Comparison of ENCODE assay signal across 17 cellular contexts in genomic region chr1:54302549-54302948, GRCh38.
A peak's percentile ranks its signal among the peaks of the same experiment; 100 is the strongest.
DNase-seq lines count a peak whose midpoint lies in the region; ATAC-seq and TF ChIP-seq lines count a peak whose summit lies in the region.
"Had no signal": no experiment of that assay in that cellular context is flagged by ENCODE, and none has a peak within 500 bp of the region (broad histone marks: within the 10 kb centered on the region; RNA-seq: fewer than 3 reads in every experiment).

No MANE protein-coding gene starts in this region.

- CTCF ChIA-PET in activated naive CD4-positive, alpha-beta T cell treated with anti-CD3 and anti-CD28 coated beads, Interleukin-2, amount 10 ng/mL, durations not matched to agents 7 days and 5 days (lab: Charles Lee), result no interaction called here

- H3K36me3 ChIP-seq in transverse colon, result no peaks in the 10 kb centered on the region
- H3K36me3 ChIP-seq: MG63 had no signal

- DNase-seq in activated naive CD4-positive, alpha-beta T cell treated with anti-CD3 and anti-CD28 coated beads, Interleukin-2, amount 10 ng/mL, durations not matched to agents 7 days and 5 days, result no peak
- no peak for DNase-seq in activated naive CD8-positive, alpha-beta T cell treated with anti-CD3 and anti-CD28 coated beads, Interleukin-2, amount 10 ng/mL, durations not matched to agents 7 days and 5 days
- peak in 3 of 10 donors; percentile 26 to 54 (median 46) for DNase-seq in naive thymus-derived CD8-positive, alpha-beta T cell
- no peak for DNase-seq in stimulated activated naive CD8-positive, alpha-beta T cell treated with anti-CD3 and anti-CD28 coated beads, Interleukin-15, amount 100 ng/mL, for 72 hours
- DNase-seq in NAMALWA (ENCODE audit: low spot score) (no peak), transverse colon (no peak)
- DNase-seq in central memory CD4-positive, alpha-beta T cell, result no peak
- DNase-seq: 8988T, C1 segment of cervical spinal cord, DMS53, GDM1, MG63, NCI-H1048, NCI-H1930, PC-3, Right ventricle myocardium superior had no signal

- no peaks in the 10 kb centered on the region for H3K27me3 Mint-ChIP-seq in activated naive CD4-positive, alpha-beta T cell treated with anti-CD3 and anti-CD28 coated beads, Interleukin-2, amount 50 U/mL, for 24 hours
- no peaks in the 10 kb centered on the region for H3K27me3 Mint-ChIP-seq in activated naive CD4-positive, alpha-beta T cell treated with anti-CD3 and anti-CD28 coated beads, Interleukin-2, amount 10 ng/mL, durations not matched to agents 7 days and 5 days
- no peaks in the 10 kb centered on the region for H3K27me3 Mint-ChIP-seq in activated naive CD8-positive, alpha-beta T cell treated with anti-CD3 and anti-CD28 coated beads, Interleukin-2, amount 10 ng/mL, durations not matched to agents 7 days and 5 days
- H3K27me3 Mint-ChIP-seq in naive thymus-derived CD8-positive, alpha-beta T cell, result no peaks in the 10 kb centered on the region
- H3K27me3 Mint-ChIP-seq in stimulated activated naive CD8-positive, alpha-beta T cell treated with anti-CD3 and anti-CD28 coated beads, Interleukin-15, amount 100 ng/mL, for 72 hours, result no peaks in the 10 kb centered on the region

- peak overlapping the region; percentile 65 for H3K27ac Mint-ChIP-seq in activated naive CD4-positive, alpha-beta T cell treated with anti-CD3 and anti-CD28 coated beads, Interleukin-2, amount 50 U/mL, for 24 hours
- no peak overlapping the region for H3K27ac Mint-ChIP-seq in activated naive CD4-positive, alpha-beta T cell treated with anti-CD3 and anti-CD28 coated beads, Interleukin-2, amount 10 ng/mL, durations not matched to agents 7 days and 5 days
- H3K27ac Mint-ChIP-seq in activated naive CD8-positive, alpha-beta T cell treated with anti-CD3 and anti-CD28 coated beads, Interleukin-2, amount 10 ng/mL, durations not matched to agents 7 days and 5 days, result no peak overlapping the region
- peak overlapping the region; percentile 58 to 98 (median 90) for H3K27ac Mint-ChIP-seq in naive thymus-derived CD8-positive, alpha-beta T cell
- peak overlapping the region; percentile 57 to 74 for H3K27ac Mint-ChIP-seq in stimulated activated naive CD8-positive, alpha-beta T cell treated with anti-CD3 and anti-CD28 coated beads, Interleukin-15, amount 100 ng/mL, for 72 hours

- no peaks in the 10 kb centered on the region for H3K9me3 Mint-ChIP-seq in activated naive CD4-positive, alpha-beta T cell treated with anti-CD3 and anti-CD28 coated beads, Interleukin-2, amount 50 U/mL, for 24 hours
- no peaks in the 10 kb centered on the region for H3K9me3 Mint-ChIP-seq in activated naive CD4-positive, alpha-beta T cell treated with anti-CD3 and anti-CD28 coated beads, Interleukin-2, amount 10 ng/mL, durations not matched to agents 7 days and 5 days
- H3K9me3 Mint-ChIP-seq in activated naive CD8-positive, alpha-beta T cell treated with anti-CD3 and anti-CD28 coated beads, Interleukin-2, amount 10 ng/mL, durations not matched to agents 7 days and 5 days, result no peaks in the 10 kb centered on the region
- H3K9me3 Mint-ChIP-seq in naive thymus-derived CD8-positive, alpha-beta T cell, result no peaks in the 10 kb centered on the region
- peaks cover 0 to 5% of the 10 kb centered on the region in 2 donors for H3K9me3 Mint-ChIP-seq in stimulated activated naive CD8-positive, alpha-beta T cell treated with anti-CD3 and anti-CD28 coated beads, Interleukin-15, amount 100 ng/mL, for 72 hours

- TF ChIP-seq CTCF in transverse colon (IDR thresholded peaks at IDR 0.05), result no peak

- H3K36me3 Mint-ChIP-seq in activated naive CD4-positive, alpha-beta T cell treated with anti-CD3 and anti-CD28 coated beads, Interleukin-2, amount 50 U/mL, for 24 hours, result peaks cover 2% of the 10 kb centered on the region
- H3K36me3 Mint-ChIP-seq in activated naive CD4-positive, alpha-beta T cell treated with anti-CD3 and anti-CD28 coated beads, Interleukin-2, amount 10 ng/mL, durations not matched to agents 7 days and 5 days, result peaks cover 5% of the 10 kb centered on the region
- H3K36me3 Mint-ChIP-seq in activated naive CD8-positive, alpha-beta T cell treated with anti-CD3 and anti-CD28 coated beads, Interleukin-2, amount 10 ng/mL, durations not matched to agents 7 days and 5 days, result peaks cover 8% of the 10 kb centered on the region
- no peaks in the 10 kb centered on the region for H3K36me3 Mint-ChIP-seq in naive thymus-derived CD8-positive, alpha-beta T cell

- in situ Hi-C loops in transverse colon (cut with MboI; ENCODE audit: low pct_ligation_motif_present in 1 of 4, low pct_unique_long_range_greater_than_20kb in 1 of 4, low sequenced_read_pairs in 3 of 4), result no loop called here

- no peaks in the 10 kb centered on the region for H3K27me3 ChIP-seq in transverse colon
- H3K27me3 ChIP-seq: MG63 had no signal

- WGBS in transverse colon (ENCODE audit: low coverage in 1 of 2), 2 donors, result 96 to 100% methylated on average over 2 to 5 of the region's 5 CpGs

- intact Hi-C loops in transverse colon (cut with DNase I; ENCODE audit: low total_unique reads), result no loop called here

- no peak for TF ChIP-seq POLR2A in transverse colon (IDR thresholded peaks at IDR 0.05)

- H3K4me1 Mint-ChIP-seq in activated naive CD4-positive, alpha-beta T cell treated with anti-CD3 and anti-CD28 coated beads, Interleukin-2, amount 50 U/mL, for 24 hours, result peaks cover 88% of the 10 kb centered on the region
- H3K4me1 Mint-ChIP-seq in activated naive CD4-positive, alpha-beta T cell treated with anti-CD3 and anti-CD28 coated beads, Interleukin-2, amount 10 ng/mL, durations not matched to agents 7 days and 5 days, result peaks cover 52% of the 10 kb centered on the region
- H3K4me1 Mint-ChIP-seq in activated naive CD8-positive, alpha-beta T cell treated with anti-CD3 and anti-CD28 coated beads, Interleukin-2, amount 10 ng/mL, durations not matched to agents 7 days and 5 days, result peaks cover 43% of the 10 kb centered on the region
- peaks cover 68 to 97% (median 89%) of the 10 kb centered on the region in 4 donors for H3K4me1 Mint-ChIP-seq in naive thymus-derived CD8-positive, alpha-beta T cell
- H3K4me1 Mint-ChIP-seq in stimulated activated naive CD8-positive, alpha-beta T cell treated with anti-CD3 and anti-CD28 coated beads, Interleukin-15, amount 100 ng/mL, for 72 hours, result peaks cover 88% of the 10 kb centered on the region

- H3K27ac ChIP-seq in transverse colon, result no peak overlapping the region

- no peak for TF ChIP-seq EP300 in transverse colon (IDR thresholded peaks at IDR 0.05; ENCODE audit: low read depth)

- no peak overlapping the region for H3K4me3 ChIP-seq in transverse colon
- H3K4me3 ChIP-seq: MG63 had no signal

- no peak overlapping the region for H3K4me3 Mint-ChIP-seq in activated naive CD4-positive, alpha-beta T cell treated with anti-CD3 and anti-CD28 coated beads, Interleukin-2, amount 50 U/mL, for 24 hours
- H3K4me3 Mint-ChIP-seq in activated naive CD4-positive, alpha-beta T cell treated with anti-CD3 and anti-CD28 coated beads, Interleukin-2, amount 10 ng/mL, durations not matched to agents 7 days and 5 days, result no peak overlapping the region
- H3K4me3 Mint-ChIP-seq in activated naive CD8-positive, alpha-beta T cell treated with anti-CD3 and anti-CD28 coated beads, Interleukin-2, amount 10 ng/mL, durations not matched to agents 7 days and 5 days, result peak overlapping the region; percentile 4
- peak overlapping the region; percentile 40 to 85 (median 74) for H3K4me3 Mint-ChIP-seq in naive thymus-derived CD8-positive, alpha-beta T cell
- H3K4me3 Mint-ChIP-seq in stimulated activated naive CD8-positive, alpha-beta T cell treated with anti-CD3 and anti-CD28 coated beads, Interleukin-15, amount 100 ng/mL, for 72 hours, result peak overlapping the region; percentile 6 to 67

- POLR2A ChIA-PET in activated naive CD8-positive, alpha-beta T cell treated with anti-CD3 and anti-CD28 coated beads, Interleukin-2, amount 10 ng/mL, durations not matched to agents 7 days and 5 days (lab: Charles Lee), result no interaction called here
- POLR2A ChIA-PET in naive thymus-derived CD8-positive, alpha-beta T cell (lab: Charles Lee), result interaction anchor here (0.8 to 2.3 kb wide), 3 partner anchors 12 to 17 kb away, joined by 3 to 10 read pairs (median 6); no protein-coding TSS in a partner anchor

- peaks cover 27 to 36% (median 33%) of the 10 kb centered on the region in 4 donors for H3K4me1 ChIP-seq in transverse colon

- no peak for ATAC-seq in activated naive CD8-positive, alpha-beta T cell treated with anti-CD3 and anti-CD28 coated beads, Interleukin-2, amount 10 ng/mL, durations not matched to agents 7 days and 5 days (ENCODE audit: low read depth)
- ATAC-seq in naive thymus-derived CD8-positive, alpha-beta T cell, result peak in 1 of 2 donors; percentile 58
- no peak for ATAC-seq in stimulated activated naive CD8-positive, alpha-beta T cell treated with anti-CD3 and anti-CD28 coated beads, Interleukin-15, amount 100 ng/mL, for 72 hours
- ATAC-seq: PC-3 had no signal

- H3K9me3 ChIP-seq in transverse colon, result no peaks in the 10 kb centered on the region
- H3K9me3 ChIP-seq: MG63 had no signal

Comparison
In these comparisons a context has a peak if more than half of its experiments do, and no peak if none do; other contexts are left out.
1. H3K27ac Mint-ChIP-seq: peak in activated naive CD4-positive, alpha-beta T cell treated with anti-CD3 and anti-CD28 coated beads, Interleukin-2, amount 50 U/mL, for 24 hours (single experiment), naive thymus-derived CD8-positive, alpha-beta T cell (10 of 10) and stimulated activated naive CD8-positive, alpha-beta T cell treated with anti-CD3 and anti-CD28 coated beads, Interleukin-15, amount 100 ng/mL, for 72 hours (2 of 2); none in activated naive CD4-positive, alpha-beta T cell treated with anti-CD3 and anti-CD28 coated beads, Interleukin-2, amount 10 ng/mL, durations not matched to agents 7 days and 5 days (single experiment) and activated naive CD8-positive, alpha-beta T cell treated with anti-CD3 and anti-CD28 coated beads, Interleukin-2, amount 10 ng/mL, durations not matched to agents 7 days and 5 days (single experiment).
2. H3K4me3 Mint-ChIP-seq: peak in activated naive CD8-positive, alpha-beta T cell treated with anti-CD3 and anti-CD28 coated beads, Interleukin-2, amount 10 ng/mL, durations not matched to agents 7 days and 5 days (single experiment), naive thymus-derived CD8-positive, alpha-beta T cell (10 of 10) and stimulated activated naive CD8-positive, alpha-beta T cell treated with anti-CD3 and anti-CD28 coated beads, Interleukin-15, amount 100 ng/mL, for 72 hours (2 of 2); none in activated naive CD4-positive, alpha-beta T cell treated with anti-CD3 and anti-CD28 coated beads, Interleukin-2, amount 50 U/mL, for 24 hours (single experiment) and activated naive CD4-positive, alpha-beta T cell treated with anti-CD3 and anti-CD28 coated beads, Interleukin-2, amount 10 ng/mL, durations not matched to agents 7 days and 5 days (single experiment).